In genomic region chr16:29972992-29973383, GRCh38 we compare ENCODE assay signal across 1 cellular context.
A peak's percentile ranks its signal among the peaks of the same experiment; 100 is the strongest.
TF ChIP-seq lines count a peak whose summit lies in the region.

No MANE protein-coding gene starts in this region.

TF ChIP-seq in HEK293, 187 proteins besides CTCF, POLR2A, EP300 and RAD21 (continued from another document):
- peak; percentile 22; the same call in 1 of the 2 replicates for TF ChIP-seq ZNF513 (tag by site-specific recombination; IDR thresholded peaks at IDR 0.05)
- no peak for TF ChIP-seq ZNF530 (tag by site-specific recombination; IDR thresholded peaks at IDR 0.05; ENCODE audit: low read depth)
- TF ChIP-seq ZNF785 (tag by site-specific recombination; IDR thresholded peaks at IDR 0.05) = 0 out of 2 replicates have a peak, but pooled peaks have one; percentile 30
- peak; percentile 61 for TF ChIP-seq YY2 (tag by site-specific recombination; IDR thresholded peaks at IDR 0.05)
- no peak; the same call in 1 of the 2 replicates for TF ChIP-seq ZNF560 (tag by site-specific recombination; IDR thresholded peaks at IDR 0.05; ENCODE audit: borderline replicate concordance)
- no peak for TF ChIP-seq ZNF561 (tag by site-specific recombination; IDR thresholded peaks at IDR 0.05; ENCODE audit: borderline replicate concordance)
- TF ChIP-seq PRDM6 (tag by site-specific recombination; IDR thresholded peaks at IDR 0.05) = no peak
- no peak for TF ChIP-seq ZNF621 (tag by site-specific recombination; IDR thresholded peaks at IDR 0.05)
